8 cellular contexts compared by ENCODE assay signal in the genomic region with DNA sequence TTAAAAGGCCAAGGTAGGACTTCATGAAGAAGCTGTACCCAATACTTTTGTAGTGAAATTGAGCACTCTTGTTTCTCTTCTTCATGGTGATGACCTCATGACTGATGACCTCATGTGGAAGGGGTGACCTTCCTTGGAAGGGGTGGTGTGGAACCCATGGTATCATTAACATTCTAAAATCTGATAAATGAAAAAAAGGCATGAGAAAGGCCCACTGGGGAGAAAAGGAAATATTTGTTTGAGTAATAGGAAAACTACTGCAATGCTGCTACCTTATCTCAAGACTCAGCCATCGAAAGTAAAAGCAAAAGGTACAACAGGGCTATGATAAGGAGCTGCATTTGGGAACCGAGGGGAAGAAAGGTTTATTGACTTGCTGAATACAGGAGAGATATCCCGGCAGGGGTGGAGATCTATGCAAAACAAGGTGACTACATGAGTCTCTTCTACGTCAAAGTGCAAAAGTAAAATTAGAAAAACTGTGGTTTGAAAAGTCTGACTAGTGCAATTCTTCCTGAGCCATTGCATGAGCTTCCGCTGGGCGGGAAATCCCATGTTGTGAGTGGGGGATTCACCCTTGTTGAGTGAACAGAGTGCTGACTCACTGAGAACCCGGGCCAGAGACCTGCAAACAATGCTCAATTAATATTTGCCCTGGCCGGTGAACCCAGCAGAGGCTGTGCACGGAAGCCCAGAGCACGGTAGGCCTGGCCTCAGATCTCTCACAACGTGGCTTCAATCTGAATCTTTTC.
DNase-seq lines count a peak whose midpoint lies in the region; ATAC-seq and TF ChIP-seq lines count a peak whose summit lies in the region.

No MANE protein-coding gene starts in this region.

- H3K27me3 ChIP-seq in fibroblast of lung (ENCODE audit: control insufficient read depth, insufficient read depth, low read length), result no peaks in the 10 kb centered on the region
- H3K27me3 ChIP-seq in ovary, result no peaks in the 10 kb centered on the region

- no peaks in the 10 kb centered on the region for H3K4me1 ChIP-seq in fibroblast of lung (ENCODE audit: control insufficient read depth, extremely low read depth, insufficient read depth, low read length)
- H3K4me1 ChIP-seq in ovary (ENCODE audit: insufficient read depth), result no peaks in the 10 kb centered on the region
- H3K4me1 ChIP-seq in urinary bladder (ENCODE audit: insufficient read depth), result no peaks in the 10 kb centered on the region

- no peaks in the 10 kb centered on the region for H3K9me3 ChIP-seq in fibroblast of lung (ENCODE audit: control insufficient read depth, insufficient read depth, low read depth, low read length)
- no peaks in the 10 kb centered on the region for H3K9me3 ChIP-seq in ovary

- no peaks in the 10 kb centered on the region for H3K9me3 Mint-ChIP-seq in IgD-negative memory B cell
- H3K9me3 Mint-ChIP-seq in activated CD4-positive, alpha-beta memory T cell treated with anti-CD3 and anti-CD28 coated beads, Interleukin-2, amount 10 ng/mL, durations not matched to agents 7 days and 5 days, result peaks cover 5% of the 10 kb centered on the region

- POLR2A ChIA-PET in activated CD4-positive, alpha-beta memory T cell treated with anti-CD3 and anti-CD28 coated beads, Interleukin-2, amount 10 ng/mL, durations not matched to agents 7 days and 5 days (lab: Charles Lee), result interaction anchor here (0.5 to 4.3 kb wide), 8 partner anchors 39 to 1141 kb away, joined by 3 to 48 read pairs (median 5); partner anchors contain the start of genes N4BP2L2 and RFC3

- peak overlapping the region; percentile 50 to 94 (median 82) for H3K4me3 Mint-ChIP-seq in IgD-negative memory B cell
- H3K4me3 Mint-ChIP-seq in activated CD4-positive, alpha-beta memory T cell treated with anti-CD3 and anti-CD28 coated beads, Interleukin-2, amount 10 ng/mL, durations not matched to agents 7 days and 5 days, result peak overlapping the region; percentile 75

- DNase-seq in ELR (ENCODE audit: low read depth), result peak; percentile 26
- DNase-seq in activated CD4-positive, alpha-beta memory T cell treated with anti-CD3 and anti-CD28 coated beads, Interleukin-2, amount 10 ng/mL, durations not matched to agents 7 days and 5 days, result peak; percentile 82
- peak; percentile 34 to 84 for DNase-seq in fibroblast of lung (ENCODE audit: low read depth in 2 of 2)
- DNase-seq in ovary, result peak; percentile 60 to 71 (median 61)
- DNase-seq in NCI-H69 (lab: John Stamatoyannopoulos, UW), result no peak

- intact Hi-C loops in ovary (cut with DNase I), result no loop called here

- ATAC-seq in GM21529 (IDR thresholded peaks at IDR 0.05; ENCODE audit: unreplicated experiment), result peak; percentile 95

- peak overlapping the region; percentile 6 to 82 (median 49) for H3K27ac Mint-ChIP-seq in IgD-negative memory B cell
- H3K27ac Mint-ChIP-seq in activated CD4-positive, alpha-beta memory T cell treated with anti-CD3 and anti-CD28 coated beads, Interleukin-2, amount 10 ng/mL, durations not matched to agents 7 days and 5 days, result peak overlapping the region; percentile 86

- H3K4me2 ChIP-seq in fibroblast of lung (ENCODE audit: extremely low read depth, insufficient read depth, low read length), result no peak overlapping the region

- H3K79me2 ChIP-seq in fibroblast of lung (ENCODE audit: control insufficient read depth, insufficient read depth, low read length), result no peaks in the 10 kb centered on the region

- TF ChIP-seq EP300 in ovary (IDR thresholded peaks at IDR 0.05), result no peak

- H4K20me1 ChIP-seq in fibroblast of lung (ENCODE audit: control insufficient read depth, extremely low read depth, insufficient read depth, low read length), result no peaks in the 10 kb centered on the region

- no peak for TF ChIP-seq POLR2A in ovary (IDR thresholded peaks at IDR 0.05)

- CTCF ChIA-PET in activated CD4-positive, alpha-beta memory T cell treated with anti-CD3 and anti-CD28 coated beads, Interleukin-2, amount 10 ng/mL, durations not matched to agents 7 days and 5 days (lab: Charles Lee), result interaction anchor here (0.7 to 1.5 kb wide), 6 partner anchors 11 to 1093 kb away, joined by 3 to 11 read pairs (median 4); partner anchors contain the start of gene PDS5B

- no peak overlapping the region for H3K27ac ChIP-seq in fibroblast of lung (ENCODE audit: insufficient read depth, low read length)
- no peak overlapping the region for H3K27ac ChIP-seq in ovary
- peak overlapping the region; percentile 19 for H3K27ac ChIP-seq in urinary bladder (ENCODE audit: low read depth)

- H3K27me3 Mint-ChIP-seq in IgD-negative memory B cell, result no peaks in the 10 kb centered on the region
- no peaks in the 10 kb centered on the region for H3K27me3 Mint-ChIP-seq in activated CD4-positive, alpha-beta memory T cell treated with anti-CD3 and anti-CD28 coated beads, Interleukin-2, amount 10 ng/mL, durations not matched to agents 7 days and 5 days

- TF ChIP-seq CTCF in fibroblast of lung (conservative IDR thresholded peaks at IDR 0.05 in 1 of 2, IDR thresholded peaks at IDR 0.05 in 1 of 2; ENCODE audit: low read depth in 1 of 2, low read length in 2 of 2) (no peak), ovary (IDR thresholded peaks at IDR 0.05) (no peak)

- 19 to 25% (median 22%) methylated on average over 11 of the region's 11 CpGs for WGBS in ovary, 3 donors
- WGBS in urinary bladder, result 73% methylated on average over 11 of the region's 11 CpGs

- no peak overlapping the region for H2AFZ ChIP-seq in fibroblast of lung (ENCODE audit: low read length)

- H3K4me1 Mint-ChIP-seq in IgD-negative memory B cell, result peaks cover 9 to 18% (median 13%) of the 10 kb centered on the region in 3 donors
- H3K4me1 Mint-ChIP-seq in activated CD4-positive, alpha-beta memory T cell treated with anti-CD3 and anti-CD28 coated beads, Interleukin-2, amount 10 ng/mL, durations not matched to agents 7 days and 5 days, result peaks cover 48% of the 10 kb centered on the region

- peaks cover 2% of the 10 kb centered on the region for H3K36me3 Mint-ChIP-seq in IgD-negative memory B cell
- peaks cover 21% of the 10 kb centered on the region for H3K36me3 Mint-ChIP-seq in activated CD4-positive, alpha-beta memory T cell treated with anti-CD3 and anti-CD28 coated beads, Interleukin-2, amount 10 ng/mL, durations not matched to agents 7 days and 5 days (ENCODE audit: low read depth)

- no peak overlapping the region for H3K9ac ChIP-seq in fibroblast of lung (ENCODE audit: insufficient read depth, low read length)

- H3K4me3 ChIP-seq in fibroblast of lung (replicated peaks in 1 of 4; ENCODE audit: control extremely low read depth in 1 of 4, insufficient read depth in 1 of 4, low read depth in 3 of 4, low read length in 4 of 4), result no peak overlapping the region
- H3K4me3 ChIP-seq in ovary, result no peak overlapping the region
- H3K4me3 ChIP-seq in urinary bladder (ENCODE audit: low read depth, low read length), result no peak overlapping the region

- H3K36me3 ChIP-seq in fibroblast of lung (ENCODE audit: control insufficient read depth, insufficient read depth, low read length) (no peaks in the 10 kb centered on the region), ovary (no peaks in the 10 kb centered on the region), urinary bladder (ENCODE audit: insufficient read depth) (no peaks in the 10 kb centered on the region)
